ENCODE assay signal across 25 cellular contexts in genomic region chr22:36193577-36193976, GRCh38. TPM values are rescaled to one million over a fixed set of nuclear protein-coding genes. Genes with fewer than 3 reads are reported as not detected.
"Had no signal": no experiment of that assay in that cellular context is flagged by ENCODE, and none has a peak within 500 bp of the region (broad histone marks: within the 10 kb centered on the region; RNA-seq: fewer than 3 reads in every experiment).

No MANE protein-coding gene starts in this region.

- H3K27ac ChIP-seq: hepatocyte, lower lobe of right lung, ovary, spleen, tibial nerve, vagina had no signal

- ATAC-seq: heart right ventricle; left ventricle myocardium superior; lower lobe of right lung; naive thymus-derived CD8-positive, alpha-beta T cell; sciatic nerve; stimulated activated memory B cell treated with anti-CD40 and anti-IgM and Interleukin-4, amounts not matched to agents 10 μg/mL and 1 μg/mL and 100 μg/mL, for 72 hours; stimulated activated naive CD8-positive, alpha-beta T cell treated with anti-CD3 and anti-CD28 coated beads, Interleukin-15, amount 100 ng/mL, for 72 hours had no signal

- H3K36me3 ChIP-seq: ovary, right atrium auricular region, spleen, tibial nerve, vagina had no signal

- H3K9me3 ChIP-seq: heart right ventricle, lower lobe of right lung, ovary, right atrium auricular region, spleen, tibial nerve, vagina had no signal

- H3K27me3 Mint-ChIP-seq: progenitor cell of endocrine pancreas; stimulated activated naive CD8-positive, alpha-beta T cell treated with anti-CD3 and anti-CD28 coated beads, Interleukin-15, amount 100 ng/mL, for 72 hours had no signal

- H3K36me3 Mint-ChIP-seq: naive thymus-derived CD8-positive, alpha-beta T cell; stimulated activated memory B cell treated with anti-CD40 and anti-IgM and Interleukin-4, amounts not matched to agents 10 μg/mL and 1 μg/mL and 100 μg/mL, for 72 hours; type B pancreatic cell had no signal

- H3K4me3 ChIP-seq: heart right ventricle, hepatocyte, lower lobe of right lung, ovary, right atrium auricular region, skin epidermis, spleen, tibial nerve, vagina had no signal

- H3K27me3 ChIP-seq: heart right ventricle, hepatocyte, ovary, right atrium auricular region, spleen, tibial nerve, vagina had no signal

- H3K27ac Mint-ChIP-seq: nephron progenitor cell; progenitor cell of endocrine pancreas; stimulated activated memory B cell treated with anti-CD40 and anti-IgM and Interleukin-4, amounts not matched to agents 10 μg/mL and 1 μg/mL and 100 μg/mL, for 72 hours; type B pancreatic cell had no signal

- H3K4me3 Mint-ChIP-seq: naive thymus-derived CD8-positive, alpha-beta T cell; nephron progenitor cell; stimulated activated memory B cell treated with anti-CD40 and anti-IgM and Interleukin-4, amounts not matched to agents 10 μg/mL and 1 μg/mL and 100 μg/mL, for 72 hours; stimulated activated naive CD8-positive, alpha-beta T cell treated with anti-CD3 and anti-CD28 coated beads, Interleukin-15, amount 100 ng/mL, for 72 hours; type B pancreatic cell had no signal

- DNase-seq: heart right ventricle; islet precursor cell; left ventricle myocardium superior; lower lobe of right lung; mammary epithelial cell; mesenchymal stem cell; naive thymus-derived CD8-positive, alpha-beta T cell; nephron progenitor cell; ovary; spleen; stimulated activated CD4-positive, alpha-beta T cell treated with anti-CD3 and anti-CD28 coated beads, Interleukin-4, amount 100 ng/mL, for 24 hours; stimulated activated naive CD4-positive, alpha-beta T cell treated with Interleukin-2 at 50 U/mL for 16 hours; stimulated activated naive CD8-positive, alpha-beta T cell treated with anti-CD3 and anti-CD28 coated beads, Interleukin-15, amount 100 ng/mL, for 72 hours; substantia nigra had no signal

- H3K9me3 Mint-ChIP-seq: naive thymus-derived CD8-positive, alpha-beta T cell; nephron progenitor cell; stimulated activated memory B cell treated with anti-CD40 and anti-IgM and Interleukin-4, amounts not matched to agents 10 μg/mL and 1 μg/mL and 100 μg/mL, for 72 hours; stimulated activated naive CD8-positive, alpha-beta T cell treated with anti-CD3 and anti-CD28 coated beads, Interleukin-15, amount 100 ng/mL, for 72 hours; type B pancreatic cell had no signal

RNA-seq across cellular contexts. Expression of gene APOL4, which starts 8.0 kb away (rescaled TPM):
- total RNA-seq: kidney epithelial cell; naive thymus-derived CD8-positive, alpha-beta T cell; progenitor cell of endocrine pancreas; renal cortical epithelial cell had no signal
- polyA plus RNA-seq: mammary epithelial cell; naive thymus-derived CD8-positive, alpha-beta T cell had no signal

RNA-seq across cellular contexts. Expression of gene APOL3, which starts 33.0 kb away (rescaled TPM):
- total RNA-seq: progenitor cell of endocrine pancreas had no signal
